Comparison of ENCODE assay signal across 10 cellular contexts in the genomic region with DNA sequence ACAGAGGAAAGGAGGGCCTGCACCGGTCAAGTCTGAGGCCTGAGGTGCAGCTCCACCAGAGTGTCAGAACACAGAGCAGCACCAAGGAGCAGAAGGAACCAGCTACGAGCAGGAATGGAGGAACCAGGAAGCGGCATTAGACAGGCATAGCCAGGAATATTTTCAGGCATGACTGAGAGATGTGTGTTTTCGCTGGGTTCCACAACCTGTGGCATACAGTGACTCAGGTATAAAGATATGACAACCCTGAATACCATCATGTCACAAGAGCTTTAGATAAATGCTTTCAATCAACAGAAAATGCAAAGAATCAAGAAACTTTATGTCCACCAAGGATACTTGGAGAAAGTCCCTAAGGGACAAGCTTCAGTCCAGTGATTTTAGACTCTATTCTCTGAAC.
"Had no signal": no experiment of that assay in that cellular context is flagged by ENCODE, and none has a peak within 500 bp of the region (broad histone marks: within the 10 kb centered on the region; RNA-seq: fewer than 3 reads in every experiment).

No MANE protein-coding gene starts in this region.

- H3K4me1 ChIP-seq: HAP-1 had no signal

- H3K36me3 ChIP-seq: HAP-1 had no signal

- H3K4me3 ChIP-seq: GM23248, GM23338, HAP-1 had no signal

- FAIRE-seq: H1, H54 had no signal

- H3K27ac Mint-ChIP-seq: GM23338, H9, HFFc6 had no signal

- H3K4me2 ChIP-seq: GM23338 had no signal

- H3K9me3 Mint-ChIP-seq: GM23338, H9, HFFc6 had no signal

- H3K27ac ChIP-seq: GM23248 had no signal

- H3K9ac ChIP-seq: GM23248 had no signal

- H2AFZ ChIP-seq: GM23248, GM23338 had no signal

- H3K4me3 Mint-ChIP-seq: GM23338, H9, HFFc6 had no signal

- H3K9me3 ChIP-seq: HAP-1 had no signal

- DNase-seq: GM23248, GOT3, H7, H9, HCEC 1CT, HFFc6 had no signal

- H3K4me1 Mint-ChIP-seq: GM23338, H9 had no signal
